7 cellular contexts compared by ENCODE assay signal in the genomic region with DNA sequence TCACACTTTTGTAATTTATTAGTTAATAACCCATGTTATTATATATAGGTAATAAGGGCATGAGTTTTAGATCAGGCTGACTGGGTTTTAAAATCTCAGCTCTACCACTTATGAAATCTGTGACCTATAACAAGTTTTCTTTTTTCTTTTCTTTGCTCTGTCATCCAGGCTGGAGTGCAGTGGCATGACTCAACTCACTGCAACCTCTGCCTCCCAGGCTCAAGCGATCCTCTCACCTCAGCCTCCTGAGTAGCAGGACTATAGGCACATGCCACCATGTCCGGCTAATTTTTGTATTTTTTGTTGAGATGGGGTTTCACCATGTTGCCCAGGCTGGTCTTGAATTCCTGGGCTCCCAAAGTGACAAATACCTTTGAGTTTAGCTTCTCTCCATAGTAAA.
A peak's percentile ranks its signal among the peaks of the same experiment; 100 is the strongest.
DNase-seq lines count a peak whose midpoint lies in the region; ATAC-seq and TF ChIP-seq lines count a peak whose summit lies in the region.
"Not testable (repeated sequence)": the region's sequence is repeated elsewhere in the genome, so short reads cannot be mapped to it uniquely, and the experiment has no call there.

No MANE protein-coding gene starts in this region.

- H3K27ac ChIP-seq in HCT116 (ENCODE audit: low read depth, low read length): peak overlapping the region; percentile 90
- not testable (repeated sequence) for H3K27ac ChIP-seq in mesendoderm (ENCODE audit: low read depth, low read length)

- not testable (repeated sequence) for H3K18ac ChIP-seq in mesendoderm (ENCODE audit: low read length)

- H3K9me2 ChIP-seq in HCT116 (ENCODE audit: insufficient read depth): not testable (repeated sequence)

- not testable (repeated sequence) for H3K23ac ChIP-seq in mesendoderm (ENCODE audit: low read length)

- not testable (repeated sequence) for H3K79me1 ChIP-seq in mesendoderm (ENCODE audit: low read length)

- H3K4me1 Mint-ChIP-seq in Calu3 (ENCODE audit: low read depth, unreplicated experiment): peaks cover 34% of the 10 kb centered on the region
- peaks cover 16% of the 10 kb centered on the region for H3K4me1 Mint-ChIP-seq in activated CD4-positive, alpha-beta T cell treated with anti-CD3 and anti-CD28 coated beads for 36 hours
- H3K4me1 Mint-ChIP-seq in activated naive CD8-positive, alpha-beta T cell treated with anti-CD3 and anti-CD28 coated beads, Interleukin-2, amount 50 U/mL, for 24 hours: peaks cover 41% of the 10 kb centered on the region

- H3K36me3 ChIP-seq in HCT116 (ENCODE audit: control insufficient read depth in 1 of 2, insufficient read depth in 2 of 2, low read length in 2 of 2); mesendoderm (ENCODE audit: control insufficient read depth, insufficient read depth, low read length): not testable (repeated sequence)

- not testable (repeated sequence) for H2AK5ac ChIP-seq in mesendoderm (ENCODE audit: low read length)

- H3K9ac ChIP-seq in HCT116 (ENCODE audit: low read length): peak overlapping the region; percentile 52
- not testable (repeated sequence) for H3K9ac ChIP-seq in mesendoderm (ENCODE audit: low read length)

- H2AFZ ChIP-seq in HCT116 (ENCODE audit: low read depth, low read length, poor library complexity, severe bottlenecking): not testable (repeated sequence)

- not testable (repeated sequence) for ATAC-seq in HCT116; activated CD4-positive, alpha-beta T cell treated with anti-CD3 and anti-CD28 coated beads for 36 hours; activated naive CD8-positive, alpha-beta T cell treated with anti-CD3 and anti-CD28 coated beads, Interleukin-2, amount 50 U/mL, for 24 hours; stimulated activated naive CD8-positive, alpha-beta T cell treated with anti-CD3 and anti-CD28 coated beads, Interleukin-15, Interleukin-2, amounts not matched to agents 100 U/mL and 50 U/mL, for 24 hours

- not testable (repeated sequence) for H3K4me3 Mint-ChIP-seq in Calu3 (ENCODE audit: low read depth, unreplicated experiment); activated CD4-positive, alpha-beta T cell treated with anti-CD3 and anti-CD28 coated beads for 36 hours; activated naive CD8-positive, alpha-beta T cell treated with anti-CD3 and anti-CD28 coated beads, Interleukin-2, amount 50 U/mL, for 24 hours

- not testable (repeated sequence) for BruUV-seq in Calu3 (replicated peaks; lab: Mats Ljungman, UMichigan); HCT116 (replicated peaks; lab: Mats Ljungman, UMichigan)

- H2BK120ac ChIP-seq in mesendoderm (ENCODE audit: low read depth, low read length): not testable (repeated sequence)

- not testable (repeated sequence) for DNase-seq in Calu3; HCT116 (ENCODE audit: low read depth, low spot score); mesendoderm
- DNase-seq in M059J (ENCODE audit: low read depth): peak; percentile 22
- peak; percentile 9 for DNase-seq in activated CD4-positive, alpha-beta T cell treated with anti-CD3 and anti-CD28 coated beads for 36 hours
- peak; percentile 10 for DNase-seq in activated naive CD8-positive, alpha-beta T cell treated with anti-CD3 and anti-CD28 coated beads, Interleukin-2, amount 50 U/mL, for 24 hours
- peak; percentile 8 for DNase-seq in stimulated activated naive CD8-positive, alpha-beta T cell treated with anti-CD3 and anti-CD28 coated beads, Interleukin-15, Interleukin-2, amounts not matched to agents 100 U/mL and 50 U/mL, for 24 hours

- H3K4me3 ChIP-seq in HCT116 (replicated peaks in 1 of 2; ENCODE audit: low read depth in 1 of 2, low read length in 2 of 2); mesendoderm (ENCODE audit: low read length): not testable (repeated sequence)

- not testable (repeated sequence) for H2BK5ac ChIP-seq in mesendoderm (ENCODE audit: low read length)

- not testable (repeated sequence) for H4K5ac ChIP-seq in mesendoderm (ENCODE audit: low read length)

- H3K4me1 ChIP-seq in HCT116 (ENCODE audit: control insufficient read depth in 1 of 2, insufficient read depth in 2 of 2, low read length in 2 of 2): peaks cover 73 to 78% of the 10 kb centered on the region in 2 experiments
- H3K4me1 ChIP-seq in mesendoderm (ENCODE audit: control insufficient read depth, low read depth, low read length): not testable (repeated sequence)

- H3K27me3 Mint-ChIP-seq in Calu3 (ENCODE audit: unreplicated experiment): not testable (repeated sequence)
- H3K27me3 Mint-ChIP-seq in activated CD4-positive, alpha-beta T cell treated with anti-CD3 and anti-CD28 coated beads for 36 hours: peaks cover 14% of the 10 kb centered on the region
- H3K27me3 Mint-ChIP-seq in activated naive CD8-positive, alpha-beta T cell treated with anti-CD3 and anti-CD28 coated beads, Interleukin-2, amount 50 U/mL, for 24 hours: peaks cover 16% of the 10 kb centered on the region

- H3K4me2 ChIP-seq in HCT116 (ENCODE audit: low read length): peak overlapping the region; percentile 51
- H3K4me2 ChIP-seq in mesendoderm (ENCODE audit: low read length): not testable (repeated sequence)

- not testable (repeated sequence) for H3K56ac ChIP-seq in mesendoderm (ENCODE audit: low read length)

- TF ChIP-seq POLR2A in HCT116 (IDR thresholded peaks at IDR 0.05; ENCODE audit: borderline replicate concordance, extremely low read depth, insufficient read depth, insufficient read length): not testable (repeated sequence)

- TF ChIP-seq RAD21 in HCT116 (IDR thresholded peaks at IDR 0.05; ENCODE audit: low read depth): 0 out of 2 replicates have a peak, but pooled peaks have one; percentile 5

- CTCF ChIA-PET in Calu3 (lab: Charles Lee); HCT116 (lab: Charles Lee): not testable (repeated sequence)
- CTCF ChIA-PET in activated CD4-positive, alpha-beta T cell treated with anti-CD3 and anti-CD28 coated beads for 36 hours (lab: Charles Lee): interaction anchor here (1.0 kb wide), 1 partner anchor 299 kb away, joined by 3 read pairs; no protein-coding TSS in a partner anchor

- intact Hi-C loops in Calu3 (cut with micrococcal nuclease; ENCODE audit: unreplicated experiment); HCT116 (cut with micrococcal nuclease): not testable (repeated sequence)
- intact Hi-C loops in activated CD4-positive, alpha-beta T cell treated with anti-CD3 and anti-CD28 coated beads for 36 hours (cut with DNase I, micrococcal nuclease): loop anchor here in 1 of 2 experiments (2.0 kb wide), 2 partner anchors 98 to 292 kb away; partner anchors contain the start of gene PHLDA1

- H2BK15ac ChIP-seq in mesendoderm (replicated peaks; ENCODE audit: low read depth): not testable (repeated sequence)

- not testable (repeated sequence) for H3K27me3 ChIP-seq in HCT116 (ENCODE audit: insufficient read depth, low read length); mesendoderm (ENCODE audit: insufficient read depth, low read length, poor library complexity)

- not testable (repeated sequence) for H3K36me3 Mint-ChIP-seq in Calu3 (ENCODE audit: insufficient read depth, unreplicated experiment); activated CD4-positive, alpha-beta T cell treated with anti-CD3 and anti-CD28 coated beads for 36 hours (ENCODE audit: low read depth); activated naive CD8-positive, alpha-beta T cell treated with anti-CD3 and anti-CD28 coated beads, Interleukin-2, amount 50 U/mL, for 24 hours (ENCODE audit: low read depth)

- H4K20me1 ChIP-seq in HCT116 (ENCODE audit: insufficient read depth): not testable (repeated sequence)

- RAD21 ChIA-PET in HCT116 (lab: Charles Lee; ENCODE audit: low non-redundant PET in 1 of 2, low total read pairs in 2 of 2, uncharacterized antibody in 2 of 2, unreplicated experiment in 2 of 2): interaction anchor here in 1 of 2 experiments (0.6 kb wide), 1 partner anchor 21 kb away, joined by 5 read pairs; no protein-coding TSS in a partner anchor

- POLR2A ChIA-PET in HCT116 (lab: Charles Lee): interaction anchor here (1.3 to 2.2 kb wide), 3 partner anchors 8 to 115 kb away, joined by 5 to 12 read pairs (median 5); no protein-coding TSS in a partner anchor
- POLR2A ChIA-PET in activated CD4-positive, alpha-beta T cell treated with anti-CD3 and anti-CD28 coated beads for 36 hours (lab: Charles Lee): not testable (repeated sequence)

- peak overlapping the region; percentile 40 for H3K27ac Mint-ChIP-seq in Calu3 (ENCODE audit: unreplicated experiment)
- not testable (repeated sequence) for H3K27ac Mint-ChIP-seq in activated CD4-positive, alpha-beta T cell treated with anti-CD3 and anti-CD28 coated beads for 36 hours; activated naive CD8-positive, alpha-beta T cell treated with anti-CD3 and anti-CD28 coated beads, Interleukin-2, amount 50 U/mL, for 24 hours

- not testable (repeated sequence) for H3K79me2 ChIP-seq in HCT116 (ENCODE audit: insufficient read depth, low read length); mesendoderm (ENCODE audit: control insufficient read depth, insufficient read depth, low read length)

- not testable (repeated sequence) for H3K9me3 ChIP-seq in HCT116 (ENCODE audit: control insufficient read depth in 1 of 2, insufficient read depth in 1 of 2, low read depth in 1 of 2, low read length in 2 of 2)

- TF ChIP-seq CTCF in Calu3 (IDR thresholded peaks at IDR 0.05; ENCODE audit: unreplicated experiment); HCT116 (IDR thresholded peaks at IDR 0.05 in 2 of 3, conservative IDR thresholded peaks at IDR 0.05 in 1 of 3; ENCODE audit: borderline replicate concordance in 1 of 3, insufficient read depth in 1 of 3, low read depth in 2 of 3, low read length in 2 of 3): not testable (repeated sequence)

- H4K8ac ChIP-seq in mesendoderm (ENCODE audit: low read depth, low read length): peak overlapping the region; percentile 42

- WGBS in mesendoderm (ENCODE audit: extremely low coverage, insufficient coverage, low lambda C conversion rate): no CpG with 5 or more reads among the region's 2 CpGs

- H3K4ac ChIP-seq in mesendoderm (ENCODE audit: low read depth, low read length): not testable (repeated sequence)

- H3K9me3 Mint-ChIP-seq in Calu3 (ENCODE audit: low read depth, unreplicated experiment); activated CD4-positive, alpha-beta T cell treated with anti-CD3 and anti-CD28 coated beads for 36 hours (ENCODE audit: low read depth); activated naive CD8-positive, alpha-beta T cell treated with anti-CD3 and anti-CD28 coated beads, Interleukin-2, amount 50 U/mL, for 24 hours: not testable (repeated sequence)

TF ChIP-seq in HCT116, 20 proteins besides CTCF, POLR2A, EP300 and RAD21:
- TF ChIP-seq, protein P1, sequence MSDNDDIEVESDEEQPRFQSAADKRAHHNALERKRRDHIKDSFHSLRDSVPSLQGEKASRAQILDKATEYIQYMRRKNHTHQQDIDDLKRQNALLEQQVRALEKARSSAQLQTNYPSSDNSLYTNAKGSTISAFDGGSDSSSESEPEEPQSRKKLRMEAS (IDR thresholded peaks at IDR 0.05): peak; percentile 53
- peak; percentile 65; the same call in 1 of the 2 replicates for TF ChIP-seq CEBPB (IDR thresholded peaks at IDR 0.05; ENCODE audit: low read depth)
